ENCODE assay signal across 23 cellular contexts in the genomic region with DNA sequence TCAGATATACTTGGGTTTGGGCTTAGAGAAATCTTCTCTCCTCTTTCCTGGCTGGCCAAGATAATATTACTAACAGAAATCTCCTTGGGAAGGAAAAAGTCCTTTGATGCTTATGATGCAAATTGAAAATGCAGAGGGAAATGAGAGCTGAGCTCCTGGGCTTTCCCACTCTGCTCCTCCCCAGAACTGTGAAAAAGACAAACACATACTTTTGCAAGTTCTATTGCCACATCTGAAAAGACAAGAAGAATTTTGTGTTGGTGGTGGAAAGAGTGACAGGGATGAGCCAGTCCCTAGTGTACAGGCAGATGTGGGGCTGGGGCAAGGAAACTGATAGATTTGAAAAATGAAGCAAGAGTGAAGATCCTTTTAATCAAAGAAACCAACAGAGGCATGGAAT.
"Had no signal": no experiment of that assay in that cellular context is flagged by ENCODE, and none has a peak within 500 bp of the region (broad histone marks: within the 10 kb centered on the region; RNA-seq: fewer than 3 reads in every experiment).

No MANE protein-coding gene starts in this region.

- H3K9ac ChIP-seq: KMS-11 had no signal

- H3K36me3 ChIP-seq: brain microvascular endothelial cell had no signal

- H3K4me2 ChIP-seq: KMS-11 had no signal

- H3K4me3 Mint-ChIP-seq: activated CD8-positive, alpha-beta T cell treated with anti-CD3 and anti-CD28 coated beads, Interleukin-2, amount 10 ng/mL, durations not matched to agents 7 days and 5 days; activated T-cell treated with anti-CD3 and anti-CD28 coated beads, Interleukin-2, amount 50 U/mL, for 24 hours; T-helper 1 cell treated with Interleukin-12 subunit alpha and Interleukin-12 subunit beta and Interleukin-4 antibody, amounts not matched to agents 30 μg/mL and 1 μg/mL, for 36 hours; WTC11 had no signal

- H3K27me3 ChIP-seq: brain microvascular endothelial cell had no signal

- H3K27ac Mint-ChIP-seq: activated CD8-positive, alpha-beta T cell treated with anti-CD3 and anti-CD28 coated beads, Interleukin-2, amount 10 ng/mL, durations not matched to agents 7 days and 5 days; activated naive CD4-positive, alpha-beta T cell treated with anti-CD3 and anti-CD28 coated beads, Interleukin-2, amount 50 U/mL, for 72 hours; activated T-cell treated with anti-CD3 and anti-CD28 coated beads, Interleukin-2, amount 50 U/mL, for 24 hours; T-helper 1 cell treated with Interleukin-12 subunit alpha and Interleukin-12 subunit beta and Interleukin-4 antibody, amounts not matched to agents 30 μg/mL and 1 μg/mL, for 36 hours had no signal

- H3K9me3 Mint-ChIP-seq: activated naive CD4-positive, alpha-beta T cell treated with anti-CD3 and anti-CD28 coated beads, Interleukin-2, amount 50 U/mL, for 72 hours; activated T-cell treated with anti-CD3 and anti-CD28 coated beads, Interleukin-2, amount 50 U/mL, for 24 hours; T-helper 1 cell treated with Interleukin-12 subunit alpha and Interleukin-12 subunit beta and Interleukin-4 antibody, amounts not matched to agents 30 μg/mL and 1 μg/mL, for 36 hours; WTC11 had no signal

- H3K27ac ChIP-seq: brain microvascular endothelial cell, KMS-11 had no signal

- H3K36me3 Mint-ChIP-seq: activated naive CD4-positive, alpha-beta T cell treated with anti-CD3 and anti-CD28 coated beads, Interleukin-2, amount 50 U/mL, for 72 hours; WTC11 had no signal

- ATAC-seq: activated CD8-positive, alpha-beta T cell treated with anti-CD3 and anti-CD28 coated beads, Interleukin-2, amount 10 ng/mL, durations not matched to agents 7 days and 5 days; activated naive CD4-positive, alpha-beta T cell treated with anti-CD3 and anti-CD28 coated beads, Interleukin-2, amount 50 U/mL, for 72 hours; WTC11 had no signal

- DNase-seq: activated CD4-positive, alpha-beta T cell treated with anti-CD3 and anti-CD28 coated beads for 48 hours; activated CD4-positive, alpha-beta T cell treated with anti-CD3 and anti-CD28 coated beads, Interleukin-2, amount 50 U/mL, for 4 hours; activated CD4-positive, CD25-positive, alpha-beta regulatory T cell treated with anti-CD3 and anti-CD28 coated beads, Interleukin-2, amount 50 U/mL, for 72 hours; activated CD8-positive, alpha-beta T cell treated with anti-CD3 and anti-CD28 coated beads, Interleukin-2, amount 10 ng/mL, durations not matched to agents 7 days and 5 days; activated effector memory CD4-positive, alpha-beta T cell treated with anti-CD3 and anti-CD28 coated beads, Interleukin-2, amount 50 U/mL, for 16 hours; activated naive CD4-positive, alpha-beta T cell treated with Interleukin-2 at 50 U/mL for 16 hours; activated T-cell treated with anti-CD3 and anti-CD28 coated beads, Interleukin-2, amount 50 U/mL, for 24 hours; amygdala; brain microvascular endothelial cell; NCI-H1092; NCI-H1694; NCI-H2029; NCI-H2107; NCI-H2171 treated with DMSO at 0.1 percent for 48 hours; NCI-H345; NCI-H510A treated with DMSO at 0.1 percent for 48 hours; NCI-H69; SHP77; T-helper 9 cell had no signal
